9 cellular contexts compared by ENCODE assay signal in genomic region chr9:90546200-90546599, GRCh38.
DNase-seq lines count a peak whose midpoint lies in the region; ATAC-seq lines count a peak whose summit lies in the region.
"Had no signal": no experiment of that assay in that cellular context is flagged by ENCODE, and none has a peak within 500 bp of the region (broad histone marks: within the 10 kb centered on the region; RNA-seq: fewer than 3 reads in every experiment).

No MANE protein-coding gene starts in this region.

- no peaks in the 10 kb centered on the region for H3K36me3 Mint-ChIP-seq in immature natural killer cell

- H3K27ac Mint-ChIP-seq in immature natural killer cell = no peak overlapping the region

- H3K4me1 Mint-ChIP-seq in immature natural killer cell = no peaks in the 10 kb centered on the region

- DNase-seq in COLO668 (lab: John Stamatoyannopoulos, UW; ENCODE audit: unreplicated experiment) = peak; percentile 81
- peak; percentile 89 for DNase-seq in NCI-H1092 (lab: John Stamatoyannopoulos, UW)
- DNase-seq in SHP77 treated with DMSO at 0.1 percent for 48 hours (lab: John Stamatoyannopoulos, UW) = peak; percentile 87
- DNase-seq in iPS-NIHi11 (ENCODE audit: low spot score) = peak; percentile 22
- DNase-seq in immature natural killer cell = no peak
- DNase-seq: testis had no signal

- H3K9me3 Mint-ChIP-seq in immature natural killer cell = peaks cover 0 to 14% (median 2%) of the 10 kb centered on the region in 6 donors

- ATAC-seq in GM21360 (IDR thresholded peaks at IDR 0.05; ENCODE audit: unreplicated experiment) = no peak
- no peak for ATAC-seq in HG03342 (IDR thresholded peaks at IDR 0.05; ENCODE audit: unreplicated experiment)
- ATAC-seq in HG02678 (IDR thresholded peaks at IDR 0.05; ENCODE audit: unreplicated experiment) = no peak

- no peak overlapping the region for H3K4me3 Mint-ChIP-seq in immature natural killer cell

- H3K27me3 Mint-ChIP-seq in immature natural killer cell (ENCODE audit: low read depth in 3 of 3) = peaks cover 2 to 6% (median 4%) of the 10 kb centered on the region in 3 donors

Comparison
In these comparisons a context has a peak if more than half of its experiments do, and no peak if none do; other contexts are left out.
1. DNase-seq: peak in COLO668 (single experiment), NCI-H1092 (single experiment), SHP77 treated with DMSO at 0.1 percent for 48 hours (single experiment) and iPS-NIHi11 (single experiment); none in immature natural killer cell (0 of 3).